In genomic region chr3:68997887-68998286, GRCh38 we compare ENCODE assay signal across 1 cellular context.
TF ChIP-seq lines count a peak whose summit lies in the region.

No MANE protein-coding gene starts in this region.

TF ChIP-seq in GM12878, 131 proteins besides CTCF, POLR2A, EP300 and RAD21 (continues in another document):
- TF ChIP-seq, protein P1, sequence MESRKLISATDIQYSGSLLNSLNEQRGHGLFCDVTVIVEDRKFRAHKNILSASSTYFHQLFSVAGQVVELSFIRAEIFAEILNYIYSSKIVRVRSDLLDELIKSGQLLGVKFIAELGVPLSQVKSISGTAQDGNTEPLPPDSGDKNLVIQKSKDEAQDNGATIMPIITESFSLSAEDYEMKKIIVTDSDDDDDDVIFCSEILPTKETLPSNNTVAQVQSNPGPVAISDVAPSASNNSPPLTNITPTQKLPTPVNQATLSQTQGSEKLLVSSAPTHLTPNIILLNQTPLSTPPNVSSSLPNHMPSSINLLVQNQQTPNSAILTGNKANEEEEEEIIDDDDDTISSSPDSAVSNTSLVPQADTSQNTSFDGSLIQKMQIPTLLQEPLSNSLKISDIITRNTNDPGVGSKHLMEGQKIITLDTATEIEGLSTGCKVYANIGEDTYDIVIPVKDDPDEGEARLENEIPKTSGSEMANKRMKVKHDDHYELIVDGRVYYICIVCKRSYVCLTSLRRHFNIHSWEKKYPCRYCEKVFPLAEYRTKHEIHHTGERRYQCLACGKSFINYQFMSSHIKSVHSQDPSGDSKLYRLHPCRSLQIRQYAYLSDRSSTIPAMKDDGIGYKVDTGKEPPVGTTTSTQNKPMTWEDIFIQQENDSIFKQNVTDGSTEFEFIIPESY (IDR thresholded peaks at IDR 0.05): no peak
- TF ChIP-seq NRF1 (conservative IDR thresholded peaks at IDR 0.05; ENCODE audit: low read depth, low read length) (no peak), RBBP5 (conservative IDR thresholded peaks at IDR 0.05) (no peak), YY1 (IDR thresholded peaks at IDR 0.05; ENCODE audit: low read depth, low read length) (no peak), CREM (IDR thresholded peaks at IDR 0.05; ENCODE audit: low read depth) (no peak), IKZF1 (conservative IDR thresholded peaks at IDR 0.05) (peak; percentile 44; the same call in 1 of the 2 replicates), ATF7 (IDR thresholded peaks at IDR 0.05; ENCODE audit: low read depth) (peak; percentile 82), GATAD2B (conservative IDR thresholded peaks at IDR 0.05; ENCODE audit: low read depth) (no peak), ESRRA (IDR thresholded peaks at IDR 0.05; ENCODE audit: low read length) (no peak), PAX8 (IDR thresholded peaks at IDR 0.05) (no peak), TAF1 (IDR thresholded peaks at IDR 0.05; ENCODE audit: borderline replicate concordance, low read depth, low read length) (no peak), WRNIP1 (IDR thresholded peaks at IDR 0.05; ENCODE audit: borderline replicate concordance, low read depth, low read length) (no peak), NR2C1 (IDR thresholded peaks at IDR 0.05) (no peak), PKNOX1 (IDR thresholded peaks at IDR 0.05) (peak; percentile 57; the same call in 1 of the 2 replicates), EZH2 (IDR thresholded peaks at IDR 0.05; ENCODE audit: borderline replicate concordance, control insufficient read depth, low read depth, low read length) (no peak), PAX5 (IDR thresholded peaks at IDR 0.05; ENCODE audit: borderline replicate concordance, low read depth, low read length) (no peak), ETV6 (conservative IDR thresholded peaks at IDR 0.05 in 1 of 2, IDR thresholded peaks at IDR 0.05 in 1 of 2; ENCODE audit: borderline replicate concordance in 1 of 2, low read depth in 1 of 2) (no peak), IKZF2 (IDR thresholded peaks at IDR 0.05) (peak in 1 of 2 experiments; percentile 55; a peak in 2 of 4 replicates), MXI1 (IDR thresholded peaks at IDR 0.05; ENCODE audit: low read depth, low read length) (no peak), CBFB (IDR thresholded peaks at IDR 0.05; ENCODE audit: low read depth) (no peak), YBX1 (IDR thresholded peaks at IDR 0.05) (no peak), USF1 (IDR thresholded peaks at IDR 0.05; ENCODE audit: borderline replicate concordance, extremely low read length, insufficient read depth, low read depth, low read length) (no peak), FOXK2 (IDR thresholded peaks at IDR 0.05) (no peak), CHD4 (IDR thresholded peaks at IDR 0.05) (no peak), NFXL1 (IDR thresholded peaks at IDR 0.05; ENCODE audit: borderline replicate concordance) (no peak), BHLHE40 (IDR thresholded peaks at IDR 0.05; ENCODE audit: borderline replicate concordance in 1 of 2, low read depth in 2 of 2, low read length in 1 of 2) (peak; percentile 51 to 76; a peak in 2 of 4 replicates), IRF3 (IDR thresholded peaks at IDR 0.05) (no peak), EED (IDR thresholded peaks at IDR 0.05; ENCODE audit: low read depth) (no peak), HDAC6 (IDR thresholded peaks at IDR 0.05; ENCODE audit: unreplicated experiment) (no peak), E4F1 (IDR thresholded peaks at IDR 0.05; ENCODE audit: borderline replicate concordance, partially characterized antibody) (no peak), CBX3 (IDR thresholded peaks at IDR 0.05; ENCODE audit: borderline replicate concordance, low read depth) (no peak), CEBPZ (IDR thresholded peaks at IDR 0.05; ENCODE audit: low read depth, low read length) (no peak), TARDBP (IDR thresholded peaks at IDR 0.05; ENCODE audit: borderline replicate concordance) (no peak), RELA (IDR thresholded peaks at IDR 0.05; ENCODE audit: borderline replicate concordance, partially characterized antibody) (no peak), STAT1 (conservative IDR thresholded peaks at IDR 0.05) (no peak), TCF12 (IDR thresholded peaks at IDR 0.05; ENCODE audit: low read depth, low read length) (no peak), CREB1 (IDR thresholded peaks at IDR 0.05; ENCODE audit: low read depth) (no peak), SPI1 (IDR thresholded peaks at IDR 0.05; ENCODE audit: borderline replicate concordance, insufficient read depth, low read depth, low read length) (no peak), HDGF (IDR thresholded peaks at IDR 0.05) (no peak), BCLAF1 (IDR thresholded peaks at IDR 0.05) (no peak), HDAC2 (IDR thresholded peaks at IDR 0.05) (no peak), SMC3 (IDR thresholded peaks at IDR 0.05; ENCODE audit: borderline replicate concordance, low read length) (no peak), BACH1 (IDR thresholded peaks at IDR 0.05; ENCODE audit: borderline replicate concordance) (peak; percentile 60; the same call in 1 of the 2 replicates), SMAD5 (IDR thresholded peaks at IDR 0.05; ENCODE audit: low read depth) (no peak)
- TF ChIP-seq, protein P2, sequence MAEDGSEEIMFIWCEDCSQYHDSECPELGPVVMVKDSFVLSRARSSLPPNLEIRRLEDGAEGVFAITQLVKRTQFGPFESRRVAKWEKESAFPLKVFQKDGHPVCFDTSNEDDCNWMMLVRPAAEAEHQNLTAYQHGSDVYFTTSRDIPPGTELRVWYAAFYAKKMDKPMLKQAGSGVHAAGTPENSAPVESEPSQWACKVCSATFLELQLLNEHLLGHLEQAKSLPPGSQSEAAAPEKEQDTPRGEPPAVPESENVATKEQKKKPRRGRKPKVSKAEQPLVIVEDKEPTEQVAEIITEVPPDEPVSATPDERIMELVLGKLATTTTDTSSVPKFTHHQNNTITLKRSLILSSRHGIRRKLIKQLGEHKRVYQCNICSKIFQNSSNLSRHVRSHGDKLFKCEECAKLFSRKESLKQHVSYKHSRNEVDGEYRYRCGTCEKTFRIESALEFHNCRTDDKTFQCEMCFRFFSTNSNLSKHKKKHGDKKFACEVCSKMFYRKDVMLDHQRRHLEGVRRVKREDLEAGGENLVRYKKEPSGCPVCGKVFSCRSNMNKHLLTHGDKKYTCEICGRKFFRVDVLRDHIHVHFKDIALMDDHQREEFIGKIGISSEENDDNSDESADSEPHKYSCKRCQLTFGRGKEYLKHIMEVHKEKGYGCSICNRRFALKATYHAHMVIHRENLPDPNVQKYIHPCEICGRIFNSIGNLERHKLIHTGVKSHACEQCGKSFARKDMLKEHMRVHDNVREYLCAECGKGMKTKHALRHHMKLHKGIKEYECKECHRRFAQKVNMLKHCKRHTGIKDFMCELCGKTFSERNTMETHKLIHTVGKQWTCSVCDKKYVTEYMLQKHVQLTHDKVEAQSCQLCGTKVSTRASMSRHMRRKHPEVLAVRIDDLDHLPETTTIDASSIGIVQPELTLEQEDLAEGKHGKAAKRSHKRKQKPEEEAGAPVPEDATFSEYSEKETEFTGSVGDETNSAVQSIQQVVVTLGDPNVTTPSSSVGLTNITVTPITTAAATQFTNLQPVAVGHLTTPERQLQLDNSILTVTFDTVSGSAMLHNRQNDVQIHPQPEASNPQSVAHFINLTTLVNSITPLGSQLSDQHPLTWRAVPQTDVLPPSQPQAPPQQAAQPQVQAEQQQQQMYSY (CRISPR knock-in tag; IDR thresholded peaks at IDR 0.05): no peak
- TF ChIP-seq, protein P3, sequence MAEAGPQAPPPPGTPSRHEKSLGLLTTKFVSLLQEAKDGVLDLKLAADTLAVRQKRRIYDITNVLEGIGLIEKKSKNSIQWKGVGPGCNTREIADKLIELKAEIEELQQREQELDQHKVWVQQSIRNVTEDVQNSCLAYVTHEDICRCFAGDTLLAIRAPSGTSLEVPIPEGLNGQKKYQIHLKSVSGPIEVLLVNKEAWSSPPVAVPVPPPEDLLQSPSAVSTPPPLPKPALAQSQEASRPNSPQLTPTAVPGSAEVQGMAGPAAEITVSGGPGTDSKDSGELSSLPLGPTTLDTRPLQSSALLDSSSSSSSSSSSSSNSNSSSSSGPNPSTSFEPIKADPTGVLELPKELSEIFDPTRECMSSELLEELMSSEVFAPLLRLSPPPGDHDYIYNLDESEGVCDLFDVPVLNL (IDR thresholded peaks at IDR 0.05; ENCODE audit: low read depth, low read length): no peak
